1 cellular context compared by ENCODE assay signal in the genomic region with DNA sequence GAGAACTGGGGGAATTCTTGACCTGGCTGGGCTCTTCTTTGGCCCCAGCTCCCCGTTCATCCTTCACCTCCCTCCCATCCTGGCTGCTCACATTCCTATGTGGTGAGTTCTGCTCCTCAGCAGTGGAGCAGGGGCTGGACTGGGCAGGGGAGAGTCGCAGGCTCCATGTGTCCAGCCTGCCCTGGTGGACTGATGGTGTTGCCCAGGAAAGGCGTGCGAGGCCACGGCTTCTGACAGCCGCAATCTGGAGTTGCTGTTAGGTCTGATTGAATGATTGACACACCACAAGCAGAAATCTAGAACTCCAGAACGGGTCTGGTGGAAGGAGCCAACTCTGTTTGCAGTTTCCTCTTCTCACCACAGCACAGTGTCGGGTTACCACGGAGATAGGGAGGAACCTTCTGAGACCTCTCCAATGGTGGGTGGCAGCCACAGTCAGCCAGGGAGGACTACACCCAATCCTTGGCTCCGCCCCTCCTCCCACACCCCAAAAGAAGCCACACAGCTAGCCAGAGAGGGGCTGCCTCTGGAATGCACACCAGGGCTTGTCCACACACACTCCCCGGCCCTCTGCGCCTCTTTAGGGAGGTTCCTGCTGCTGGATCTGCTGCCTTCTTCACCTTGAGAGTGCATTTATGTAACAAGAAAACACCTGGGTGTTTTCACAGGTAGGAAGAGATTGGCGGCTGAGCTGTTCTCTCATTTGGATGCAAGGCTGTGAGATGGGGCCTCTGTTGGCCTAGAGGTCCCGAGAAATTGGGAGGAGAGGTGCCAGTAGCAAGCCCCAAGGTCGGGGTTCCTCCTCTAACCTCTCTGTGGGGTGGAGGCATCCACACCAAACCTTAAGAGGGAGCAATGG.
A peak's percentile ranks its signal among the peaks of the same experiment; 100 is the strongest.
TF ChIP-seq lines count a peak whose summit lies in the region.

No MANE protein-coding gene starts in this region.

TF ChIP-seq in GM12878, 131 proteins besides CTCF, POLR2A, EP300 and RAD21 (continued from another document):
- TF ChIP-seq ZBTB4 (CRISPR knock-in tag; IDR thresholded peaks at IDR 0.05): no peak; the same call in 1 of the 2 replicates
- TF ChIP-seq, protein P1, sequence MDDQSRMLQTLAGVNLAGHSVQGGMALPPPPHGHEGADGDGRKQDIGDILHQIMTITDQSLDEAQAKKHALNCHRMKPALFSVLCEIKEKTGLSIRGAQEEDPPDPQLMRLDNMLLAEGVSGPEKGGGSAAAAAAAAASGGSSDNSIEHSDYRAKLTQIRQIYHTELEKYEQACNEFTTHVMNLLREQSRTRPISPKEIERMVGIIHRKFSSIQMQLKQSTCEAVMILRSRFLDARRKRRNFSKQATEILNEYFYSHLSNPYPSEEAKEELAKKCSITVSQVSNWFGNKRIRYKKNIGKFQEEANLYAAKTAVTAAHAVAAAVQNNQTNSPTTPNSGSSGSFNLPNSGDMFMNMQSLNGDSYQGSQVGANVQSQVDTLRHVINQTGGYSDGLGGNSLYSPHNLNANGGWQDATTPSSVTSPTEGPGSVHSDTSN (IDR thresholded peaks at IDR 0.05; ENCODE audit: insufficient replicate concordance, low read depth, low read length): peak; percentile 91
- peak; percentile 55; the same call in 1 of the 2 replicates for TF ChIP-seq DPF2 (IDR thresholded peaks at IDR 0.05)
- peak; percentile 47; the same call in 1 of the 2 replicates for TF ChIP-seq YY1 (IDR thresholded peaks at IDR 0.05; ENCODE audit: low read depth, low read length)
- TF ChIP-seq ZNF592 (IDR thresholded peaks at IDR 0.05): no peak
- TF ChIP-seq TCF3 (IDR thresholded peaks at IDR 0.05; ENCODE audit: borderline replicate concordance, insufficient read depth, low read depth, low read length): no peak
- TF ChIP-seq RUNX3 (IDR thresholded peaks at IDR 0.05; ENCODE audit: low read length): peak; percentile 82
- no peak for TF ChIP-seq MEF2B (IDR thresholded peaks at IDR 0.05; ENCODE audit: partially characterized antibody, poor library complexity, severe bottlenecking)
- TF ChIP-seq JUND (IDR thresholded peaks at IDR 0.05; ENCODE audit: low read depth, low read length): no peak
- no peak for TF ChIP-seq WRNIP1 (IDR thresholded peaks at IDR 0.05; ENCODE audit: borderline replicate concordance, low read depth, low read length)
- TF ChIP-seq FOXM1 (IDR thresholded peaks at IDR 0.05; ENCODE audit: low read depth, low read length): no peak
- TF ChIP-seq PAX5 (IDR thresholded peaks at IDR 0.05; ENCODE audit: borderline replicate concordance, low read depth, low read length): 0 out of 2 replicates have a peak, but pooled peaks have one; percentile 14
- TF ChIP-seq POLR2AphosphoS2 (IDR thresholded peaks at IDR 0.05; ENCODE audit: low read depth, low read length): 0 out of 2 replicates have a peak, but pooled peaks have one; percentile 59
- TF ChIP-seq YBX1 (IDR thresholded peaks at IDR 0.05): no peak
- peak; percentile 55 for TF ChIP-seq IKZF1 (conservative IDR thresholded peaks at IDR 0.05)
- peak; percentile 20; the same call in 1 of the 2 replicates for TF ChIP-seq CREB1 (IDR thresholded peaks at IDR 0.05; ENCODE audit: low read depth)
- TF ChIP-seq RCOR1 (conservative IDR thresholded peaks at IDR 0.05; ENCODE audit: low read depth, low read length): 0 out of 2 replicates have a peak, but pooled peaks have one; percentile 67
- TF ChIP-seq CHD1 (IDR thresholded peaks at IDR 0.05; ENCODE audit: low read depth, low read length): no peak
- peak; percentile 19; the same call in 1 of the 2 replicates for TF ChIP-seq MTA2 (IDR thresholded peaks at IDR 0.05; ENCODE audit: low read depth)
- no peak for TF ChIP-seq SREBF2 (IDR thresholded peaks at IDR 0.05; ENCODE audit: low read length)
- TF ChIP-seq SMAD5 (IDR thresholded peaks at IDR 0.05; ENCODE audit: low read depth): peak; percentile 48
- TF ChIP-seq TCF12 (IDR thresholded peaks at IDR 0.05; ENCODE audit: low read depth, low read length): no peak; the same call in 1 of the 2 replicates
- TF ChIP-seq CHD2 (IDR thresholded peaks at IDR 0.05; ENCODE audit: borderline replicate concordance, low read depth, low read length): peak; percentile 40; the same call in 1 of the 2 replicates
- no peak for TF ChIP-seq CUX1 (IDR thresholded peaks at IDR 0.05; ENCODE audit: insufficient replicate concordance, low read depth, low read length)
- peak; percentile 19 to 64; a peak in 3 of 4 replicates for TF ChIP-seq IKZF2 (IDR thresholded peaks at IDR 0.05)
- TF ChIP-seq, protein P2, sequence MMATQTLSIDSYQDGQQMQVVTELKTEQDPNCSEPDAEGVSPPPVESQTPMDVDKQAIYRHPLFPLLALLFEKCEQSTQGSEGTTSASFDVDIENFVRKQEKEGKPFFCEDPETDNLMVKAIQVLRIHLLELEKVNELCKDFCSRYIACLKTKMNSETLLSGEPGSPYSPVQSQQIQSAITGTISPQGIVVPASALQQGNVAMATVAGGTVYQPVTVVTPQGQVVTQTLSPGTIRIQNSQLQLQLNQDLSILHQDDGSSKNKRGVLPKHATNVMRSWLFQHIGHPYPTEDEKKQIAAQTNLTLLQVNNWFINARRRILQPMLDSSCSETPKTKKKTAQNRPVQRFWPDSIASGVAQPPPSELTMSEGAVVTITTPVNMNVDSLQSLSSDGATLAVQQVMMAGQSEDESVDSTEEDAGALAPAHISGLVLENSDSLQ (IDR thresholded peaks at IDR 0.05): peak; percentile 96
- TF ChIP-seq ZSCAN29 (IDR thresholded peaks at IDR 0.05): no peak
- TF ChIP-seq STAT1 (conservative IDR thresholded peaks at IDR 0.05): 0 out of 2 replicates have a peak, but pooled peaks have one; percentile 21
- peak; percentile 17; the same call in 1 of the 2 replicates for TF ChIP-seq SMC3 (IDR thresholded peaks at IDR 0.05; ENCODE audit: borderline replicate concordance, low read length)
- no peak for TF ChIP-seq CBX5 (IDR thresholded peaks at IDR 0.05; ENCODE audit: low read depth)
- TF ChIP-seq, protein P3, sequence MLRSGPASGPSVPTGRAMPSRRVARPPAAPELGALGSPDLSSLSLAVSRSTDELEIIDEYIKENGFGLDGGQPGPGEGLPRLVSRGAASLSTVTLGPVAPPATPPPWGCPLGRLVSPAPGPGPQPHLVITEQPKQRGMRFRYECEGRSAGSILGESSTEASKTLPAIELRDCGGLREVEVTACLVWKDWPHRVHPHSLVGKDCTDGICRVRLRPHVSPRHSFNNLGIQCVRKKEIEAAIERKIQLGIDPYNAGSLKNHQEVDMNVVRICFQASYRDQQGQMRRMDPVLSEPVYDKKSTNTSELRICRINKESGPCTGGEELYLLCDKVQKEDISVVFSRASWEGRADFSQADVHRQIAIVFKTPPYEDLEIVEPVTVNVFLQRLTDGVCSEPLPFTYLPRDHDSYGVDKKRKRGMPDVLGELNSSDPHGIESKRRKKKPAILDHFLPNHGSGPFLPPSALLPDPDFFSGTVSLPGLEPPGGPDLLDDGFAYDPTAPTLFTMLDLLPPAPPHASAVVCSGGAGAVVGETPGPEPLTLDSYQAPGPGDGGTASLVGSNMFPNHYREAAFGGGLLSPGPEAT (IDR thresholded peaks at IDR 0.05; ENCODE audit: low read depth): no peak
- peak; percentile 18; the same call in 1 of the 2 replicates for TF ChIP-seq TBL1XR1 (IDR thresholded peaks at IDR 0.05; ENCODE audit: low read depth, low read length)
- TF ChIP-seq BHLHE40 (IDR thresholded peaks at IDR 0.05; ENCODE audit: borderline replicate concordance in 1 of 2, low read depth in 2 of 2, low read length in 1 of 2): 0 out of 4 replicates have a peak, but pooled peaks of 1 of the 2 experiments have one; percentile 30
- TF ChIP-seq POLR2AphosphoS5 (IDR thresholded peaks at IDR 0.05; ENCODE audit: low read length): peak; percentile 71; the same call in 1 of the 2 replicates
- TF ChIP-seq ETV6 (conservative IDR thresholded peaks at IDR 0.05 in 1 of 2, IDR thresholded peaks at IDR 0.05 in 1 of 2; ENCODE audit: borderline replicate concordance in 1 of 2, low read depth in 1 of 2): peak in 1 of 2 experiments; percentile 54; a peak in 1 of 4 replicates
- no peak for TF ChIP-seq IRF4 (IDR thresholded peaks at IDR 0.05; ENCODE audit: low read depth, low read length)
- TF ChIP-seq ESRRA (IDR thresholded peaks at IDR 0.05; ENCODE audit: low read length): no peak
